Comparison of ENCODE assay signal across 16 cellular contexts in genomic region chr13:75226092-75226491, GRCh38.
DNase-seq lines count a peak whose midpoint lies in the region; ATAC-seq, FAIRE-seq and TF ChIP-seq lines count a peak whose summit lies in the region.
"Had no signal": no experiment of that assay in that cellular context is flagged by ENCODE, and none has a peak within 500 bp of the region (broad histone marks: within the 10 kb centered on the region; RNA-seq: fewer than 3 reads in every experiment).

No MANE protein-coding gene starts in this region.

- H3K9ac ChIP-seq in kidney (ENCODE audit: low read length in 2 of 2), result no peak overlapping the region

- peak; percentile 53 for TF ChIP-seq CTCF in 22Rv1 (IDR thresholded peaks at IDR 0.05)
- TF ChIP-seq CTCF in HFFc6 (IDR thresholded peaks at IDR 0.05), result no peak
- no peak for TF ChIP-seq CTCF in WTC11 (IDR thresholded peaks at IDR 0.05)
- no peak for TF ChIP-seq CTCF in kidney (IDR thresholded peaks at IDR 0.05; ENCODE audit: borderline replicate concordance, extremely low read depth, insufficient read depth)
- TF ChIP-seq CTCF in mesothelial cell of epicardium (IDR thresholded peaks at IDR 0.05; ENCODE audit: unreplicated experiment), result no peak

- ATAC-seq in WTC11, result peak; percentile 98
- ATAC-seq: T-cell had no signal

- no peak overlapping the region for H3K4me3 Mint-ChIP-seq in HFFc6
- no peak overlapping the region for H3K4me3 Mint-ChIP-seq in WTC11
- H3K4me3 Mint-ChIP-seq in mesothelial cell of epicardium, result no peak overlapping the region
- H3K4me3 Mint-ChIP-seq: activated CD4-positive, alpha-beta T cell treated with anti-CD3 and anti-CD28 coated beads for 36 hours; T-cell had no signal

- DNase-seq in HFFc6 (no peak), WTC11 (ENCODE audit: low spot score) (peak; percentile 55), kidney (peak; percentile 78), inferior parietal cortex (ENCODE audit: extremely low spot score) (no peak), GM12892 (ENCODE audit: insufficient read length) (no peak), mesothelial cell of epicardium (ENCODE audit: low spot score in 2 of 2, unreplicated experiment in 2 of 2) (no peak), activated gamma-delta T cell treated with Interleukin-2 at 50 U/mL for 16 hours (no peak)
- DNase-seq: activated T-cell treated with anti-CD3 and anti-CD28 coated beads, Interleukin-2, amount 50 U/mL, for 1 hour; Karpas-422; NCI-H2171 treated with DMSO at 0.1 percent for 48 hours; stimulated activated CD8-positive, alpha-beta memory T cell treated with anti-CD3 and anti-CD28 coated beads, Interleukin-4, amount 100 ng/mL, for 48 hours; T-cell; transverse colon had no signal

- H3K36me3 Mint-ChIP-seq in HFFc6 (ENCODE audit: low read depth) (peaks cover 4% of the 10 kb centered on the region; the same call in 1 of the 2 replicates), WTC11 (no peaks in the 10 kb centered on the region), mesothelial cell of epicardium (no peaks in the 10 kb centered on the region)
- H3K36me3 Mint-ChIP-seq: T-cell had no signal

- H3K4me1 Mint-ChIP-seq in HFFc6 (ENCODE audit: low read depth) (peaks cover 25% of the 10 kb centered on the region), WTC11 (peaks cover 10% of the 10 kb centered on the region), mesothelial cell of epicardium (no peaks in the 10 kb centered on the region)
- H3K4me1 Mint-ChIP-seq: T-cell had no signal

- intact Hi-C loops in kidney (cut with DNase I), result no loop called here

- no peak overlapping the region for H3K4me3 ChIP-seq in kidney (ENCODE audit: low read length in 2 of 2)
- H3K4me3 ChIP-seq: coronary artery, transverse colon had no signal

- H3K4me1 ChIP-seq in kidney (ENCODE audit: control insufficient read depth in 1 of 2, insufficient read depth in 1 of 2, low read depth in 1 of 2, low read length in 2 of 2), result no peaks in the 10 kb centered on the region
- H3K4me1 ChIP-seq: transverse colon had no signal

- H3K36me3 ChIP-seq in kidney (ENCODE audit: control insufficient read depth in 1 of 2, insufficient read depth in 2 of 2, low read length in 2 of 2), result no peaks in the 10 kb centered on the region
- H3K36me3 ChIP-seq: transverse colon had no signal

- no peak for TF ChIP-seq POLR2A in GM12892 (IDR thresholded peaks at IDR 0.05; ENCODE audit: low read depth, low read length)

- peak overlapping the region; percentile 27; the same call in 1 of the 2 replicates for H3K27ac ChIP-seq in 22Rv1
- no peak overlapping the region for H3K27ac ChIP-seq in kidney (ENCODE audit: low read depth in 2 of 2, low read length in 2 of 2)
- H3K27ac ChIP-seq: coronary artery, transverse colon had no signal

- H3K27ac Mint-ChIP-seq in HFFc6, result peak overlapping the region; percentile 76; the same call in 1 of the 2 replicates
- no peak overlapping the region for H3K27ac Mint-ChIP-seq in WTC11
- H3K27ac Mint-ChIP-seq in mesothelial cell of epicardium, result no peak overlapping the region
- H3K27ac Mint-ChIP-seq: activated CD4-positive, alpha-beta T cell treated with anti-CD3 and anti-CD28 coated beads for 36 hours; T-cell had no signal

- POLR2A ChIA-PET in WTC11 (lab: Charles Lee), result no interaction called here

- H3K9me3 Mint-ChIP-seq in HFFc6 (no peaks in the 10 kb centered on the region), WTC11 (no peaks in the 10 kb centered on the region), mesothelial cell of epicardium (peaks cover 4% of the 10 kb centered on the region)
- H3K9me3 Mint-ChIP-seq: T-cell had no signal

- FAIRE-seq in kidney (lab: Jason Lieb, UNC) (no peak), GM12892 (lab: Jason Lieb, UNC) (no peak)

- H3K27me3 Mint-ChIP-seq in HFFc6 (ENCODE audit: insufficient read depth), result peaks cover 2% of the 10 kb centered on the region
- no peaks in the 10 kb centered on the region; the same call in 1 of the 2 replicates for H3K27me3 Mint-ChIP-seq in WTC11 (ENCODE audit: low read depth)
- H3K27me3 Mint-ChIP-seq in mesothelial cell of epicardium (ENCODE audit: low read depth), result peaks cover 8% of the 10 kb centered on the region
- H3K27me3 Mint-ChIP-seq: activated CD4-positive, alpha-beta T cell treated with anti-CD3 and anti-CD28 coated beads for 36 hours had no signal

- H3K9me3 ChIP-seq in kidney (ENCODE audit: control insufficient read depth in 1 of 2, low read length in 2 of 2), result no peaks in the 10 kb centered on the region
- H3K9me3 ChIP-seq: transverse colon had no signal

- CTCF ChIA-PET in WTC11 (lab: Charles Lee), result interaction anchor here (0.9 kb wide), 1 partner anchor 32 kb away, joined by 3 read pairs; no protein-coding TSS in a partner anchor

TF ChIP-seq in WTC11, 78 proteins besides CTCF, POLR2A, EP300 and RAD21:
- TF ChIP-seq MLX (CRISPR knock-in tag; IDR thresholded peaks at IDR 0.05) (no peak), ERG (CRISPR knock-in tag; IDR thresholded peaks at IDR 0.05) (no peak), ZNF138 (CRISPR knock-in tag; conservative IDR thresholded peaks at IDR 0.05) (no peak), FOXP1 (CRISPR knock-in tag; IDR thresholded peaks at IDR 0.05; ENCODE audit: borderline replicate concordance) (no peak), ZNF396 (CRISPR knock-in tag; IDR thresholded peaks at IDR 0.05; ENCODE audit: borderline replicate concordance) (no peak), NR1H2 (CRISPR knock-in tag; IDR thresholded peaks at IDR 0.05) (no peak), ZNF232 (CRISPR knock-in tag; IDR thresholded peaks at IDR 0.05) (no peak), ZBTB43 (CRISPR knock-in tag; IDR thresholded peaks at IDR 0.05) (no peak), ZNF671 (CRISPR knock-in tag; IDR thresholded peaks at IDR 0.05) (no peak), MXD4 (CRISPR knock-in tag; IDR thresholded peaks at IDR 0.05; ENCODE audit: borderline replicate concordance) (no peak), AFF4 (CRISPR knock-in tag; IDR thresholded peaks at IDR 0.05; ENCODE audit: borderline replicate concordance) (no peak)
TF ChIP-seq in WTC11: peak in this region for 0.

Comparison
In these comparisons a context has a peak if more than half of its experiments do, and no peak if none do; other contexts are left out.
1. DNase-seq: peak in WTC11 (single experiment) and kidney (single experiment); none in HFFc6 (single experiment), inferior parietal cortex (single experiment), GM12892 (single experiment), mesothelial cell of epicardium (0 of 2) and activated gamma-delta T cell treated with Interleukin-2 at 50 U/mL for 16 hours (single experiment).